In the genomic region with DNA sequence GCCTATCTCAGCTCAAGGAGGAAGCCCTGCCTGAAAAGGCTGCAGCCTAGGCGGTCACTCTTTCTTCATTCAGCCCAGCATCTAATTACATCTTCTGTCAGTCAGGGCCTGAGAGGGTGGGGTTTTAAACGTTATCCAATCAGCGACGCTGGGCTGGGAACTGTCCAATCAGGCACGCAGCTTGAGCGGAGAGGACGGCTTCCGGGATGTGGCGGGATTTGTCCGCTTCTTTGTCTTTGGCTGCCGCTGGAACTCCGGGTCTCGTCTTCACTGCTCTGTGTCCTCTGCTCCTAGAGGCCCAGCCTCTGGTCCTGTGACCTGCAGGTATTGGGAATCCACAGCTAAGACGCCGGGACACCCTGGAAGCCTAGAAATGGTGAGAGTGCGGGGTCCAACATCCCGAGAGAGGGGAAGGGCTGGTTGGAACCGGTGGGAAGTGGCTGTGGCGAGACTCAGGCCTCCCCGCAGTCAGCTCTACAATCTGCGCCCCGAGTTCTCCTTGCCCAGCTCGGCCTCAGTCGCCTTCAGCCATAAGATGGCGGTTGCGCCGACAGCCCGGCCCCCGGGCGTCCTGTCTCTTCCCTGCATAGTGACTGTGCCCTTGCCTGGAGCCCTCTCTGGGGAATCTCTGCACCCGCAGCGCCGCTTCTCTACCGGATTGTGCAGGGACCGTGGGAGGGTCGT, we compare ENCODE assay signal across 8 cellular contexts.
A peak's percentile ranks its signal among the peaks of the same experiment; 100 is the strongest.
DNase-seq lines count a peak whose midpoint lies in the region; ATAC-seq, FAIRE-seq and TF ChIP-seq lines count a peak whose summit lies in the region.

A gene (plus strand): TSS at position 233 of the 684 bp plus-strand sequence. CDS start 141 bp downstream, at position 374.

- H3K27ac Mint-ChIP-seq in nephron, result peak within 1 kb of the TSS; percentile 96 to 100 (median 98)

- DNase-seq in DMS53 (lab: John Stamatoyannopoulos, UW) (peak; percentile 97), KBM-7 (peak; percentile 98), RCC 7860 (ENCODE audit: low spot score) (peak; percentile 82), fibroblast of the conjunctiva (ENCODE audit: low read depth) (peak; percentile 92)
- peak; percentile 79 for DNase-seq in activated effector memory CD4-positive, alpha-beta T cell treated with Interleukin-2 at 50 U/mL for 16 hours
- peak; percentile 83 for DNase-seq in stimulated activated naive CD8-positive, alpha-beta T cell treated with anti-CD3 and anti-CD28 coated beads, Interleukin-15, Interleukin-2, amounts not matched to agents 100 U/mL and 50 U/mL, for 24 hours

- TF ChIP-seq CTCF in nephron (IDR thresholded peaks at IDR 0.05; ENCODE audit: unreplicated experiment in 3 of 3), result no peak

- no peaks in the 10 kb centered on the region for H3K27me3 Mint-ChIP-seq in nephron (ENCODE audit: low read depth)

- peak within 1 kb of the TSS; percentile 99 to 100 (median 99) for H3K4me3 Mint-ChIP-seq in nephron

- H3K9me3 Mint-ChIP-seq in nephron, result peaks cover 28% of the 10 kb centered on the region

- H3K36me3 Mint-ChIP-seq in nephron (ENCODE audit: low read depth), result peaks cover 54% of the 10 kb centered on the region

- H3K4me1 Mint-ChIP-seq in nephron, result no peaks in the 10 kb centered on the region

- in situ Hi-C loops in KBM-7 (cut with MboI; ENCODE audit: low pct_unique_long_range_greater_than_20kb, low sequenced_read_pairs), result no loop called here

- peak; percentile 82 for FAIRE-seq in RCC 7860 (lab: Jason Lieb, UNC)

- peak; percentile 97 for ATAC-seq in GM21619 (IDR thresholded peaks at IDR 0.05; ENCODE audit: unreplicated experiment)
- peak; percentile 99 for ATAC-seq in stimulated activated naive CD8-positive, alpha-beta T cell treated with anti-CD3 and anti-CD28 coated beads, Interleukin-15, Interleukin-2, amounts not matched to agents 100 U/mL and 50 U/mL, for 24 hours

Comparison
In these comparisons a context has a peak if more than half of its experiments do, and no peak if none do; other contexts are left out.
1. Peak in every context shown above with its lines: DNase-seq and ATAC-seq.